In the genomic region with DNA sequence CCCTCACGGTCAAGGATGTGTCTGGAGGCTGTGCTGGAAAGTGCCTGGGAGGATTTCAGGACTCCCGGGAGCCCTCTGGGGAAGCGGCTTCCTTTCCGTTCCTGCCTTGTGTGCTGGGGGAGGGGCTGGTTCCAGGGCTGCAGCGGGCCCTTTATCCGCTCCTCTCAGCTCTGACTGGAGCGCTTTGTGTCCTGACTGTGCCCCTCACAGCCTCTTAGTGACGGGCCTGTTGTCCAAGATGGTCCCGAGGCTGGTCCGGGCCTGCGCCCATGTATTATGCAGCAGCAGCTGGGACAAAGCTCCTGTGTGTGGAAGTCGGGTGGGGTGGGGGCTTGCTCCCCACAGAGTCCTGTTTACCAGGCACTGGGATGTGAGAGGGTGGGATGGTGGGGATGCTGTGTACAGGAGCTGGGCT, we compare ENCODE assay signal across 13 cellular contexts. TPM values are rescaled to one million over a fixed set of nuclear protein-coding genes. Genes with fewer than 3 reads are reported as not detected.
A peak's percentile ranks its signal among the peaks of the same experiment; 100 is the strongest.
DNase-seq lines count a peak whose midpoint lies in the region; ATAC-seq, FAIRE-seq and TF ChIP-seq lines count a peak whose summit lies in the region.
"Had no signal": no experiment of that assay in that cellular context is flagged by ENCODE, and none has a peak within 500 bp of the region (broad histone marks: within the 10 kb centered on the region; RNA-seq: fewer than 3 reads in every experiment).

No MANE protein-coding gene starts in this region.

- intact Hi-C loops in dorsolateral prefrontal cortex (cut with DNase I) (loop anchor here (2.0 to 5.0 kb wide), 6 partner anchors 20 to 58 kb away; partner anchors contain the start of gene CORO2B (in 1 of the 2)), sciatic nerve (cut with DNase I) (no loop called here)

- H3K9me3 ChIP-seq in HUES48 (ENCODE audit: control insufficient read depth, insufficient read depth, low read length) = no peaks in the 10 kb centered on the region
- H3K9me3 ChIP-seq: ascending aorta, neutrophil had no signal

- H3K27me3 ChIP-seq in HUES48 (ENCODE audit: control insufficient read depth, insufficient read depth, low read length) (no peaks in the 10 kb centered on the region), dorsolateral prefrontal cortex (no peaks in the 10 kb centered on the region)
- H3K27me3 ChIP-seq: ascending aorta, neutrophil had no signal

- no peaks in the 10 kb centered on the region for H3K36me3 ChIP-seq in HUES48 (ENCODE audit: control insufficient read depth, insufficient read depth, low read length)
- H3K36me3 ChIP-seq: ascending aorta, neutrophil had no signal

- peak in 15 of 56 donors; percentile 4 to 38 (median 19) for TF ChIP-seq CTCF in dorsolateral prefrontal cortex (IDR thresholded peaks at IDR 0.05 in 54 of 56, conservative IDR thresholded peaks at IDR 0.05 in 2 of 56; ENCODE audit: low read depth in 1 of 56, partially characterized antibody in 56 of 56)

- H3K27ac ChIP-seq in HUES48 (ENCODE audit: low read depth, low read length) (peak overlapping the region; percentile 56), dorsolateral prefrontal cortex (peak overlapping the region; percentile 87 to 100 (median 98))
- H3K27ac ChIP-seq: ascending aorta, neutrophil had no signal

- H3K4me3 ChIP-seq in HUES48 (ENCODE audit: low read depth, low read length) = no peak overlapping the region
- peak overlapping the region in 37 of 59 donors; percentile 1 to 49 (median 30) for H3K4me3 ChIP-seq in dorsolateral prefrontal cortex
- H3K4me3 ChIP-seq: ascending aorta had no signal

- ATAC-seq in sciatic nerve (peak; percentile 48), GM18868 (IDR thresholded peaks at IDR 0.05; ENCODE audit: unreplicated experiment) (no peak)

- H3K9ac ChIP-seq in HUES48 (ENCODE audit: low read depth, low read length) = no peak overlapping the region; the same call in 1 of the 2 replicates

- H3K4me1 ChIP-seq in HUES48 (ENCODE audit: control insufficient read depth, insufficient read depth, low read length) = peaks cover 25% of the 10 kb centered on the region

- FAIRE-seq in RCC 7860 (lab: Jason Lieb, UNC) = no peak

- DNase-seq in dorsolateral prefrontal cortex (peak; percentile 59 to 99 (median 96)), iPS-NIHi7 (ENCODE audit: extremely low spot score) (peak; percentile 86), sciatic nerve (ENCODE audit: low spot score) (peak; percentile 76), EL (no peak), RCC 7860 (ENCODE audit: low spot score) (no peak), NCI-H524 (lab: John Stamatoyannopoulos, UW) (no peak)
- DNase-seq: activated CD4-positive, alpha-beta memory T cell treated with anti-CD3 and anti-CD28 coated beads, Interleukin-2, amount 10 ng/mL, durations not matched to agents 7 days and 5 days; CD8-positive, alpha-beta memory T cell; NCI-H2171 treated with DMSO at 0.1 percent for 48 hours had no signal

RNA-seq across cellular contexts. Expression of gene CORO2B, which starts 35.8 kb away (rescaled TPM):
- total RNA-seq in dorsolateral prefrontal cortex = 100 to 1,000 TPM in 88 of 120 experiments, 10 to 100 TPM in 32; 75.5 to 144 (median 107) TPM
- 10.2 TPM for total RNA-seq in sciatic nerve
- total RNA-seq: activated CD4-positive, alpha-beta memory T cell treated with anti-CD3 and anti-CD28 coated beads, Interleukin-2, amount 10 ng/mL, durations not matched to agents 7 days and 5 days; CD8-positive, alpha-beta memory T cell had no signal

Comparison
In these comparisons a context has a peak if more than half of its experiments do, and no peak if none do; other contexts are left out.
1. DNase-seq: peak in dorsolateral prefrontal cortex (10 of 10), iPS-NIHi7 (single experiment) and sciatic nerve (single experiment); none in EL (single experiment), RCC 7860 (single experiment) and NCI-H524 (0 of 2).